In genomic region chrX:153649178-153649914, GRCh38 we compare ENCODE assay signal across 10 cellular contexts. TPM values are rescaled to one million over a fixed set of nuclear protein-coding genes. Genes with fewer than 3 reads are reported as not detected.
A peak's percentile ranks its signal among the peaks of the same experiment; 100 is the strongest.
DNase-seq lines count a peak whose midpoint lies in the region; ATAC-seq and TF ChIP-seq lines count a peak whose summit lies in the region.
"Had no signal": no experiment of that assay in that cellular context is flagged by ENCODE, and none has a peak within 500 bp of the region (broad histone marks: within the 10 kb centered on the region; RNA-seq: fewer than 3 reads in every experiment).

No MANE protein-coding gene starts in this region.

- no peak overlapping the region for H3K9ac ChIP-seq in endodermal cell (ENCODE audit: extremely low read depth, low read length, poor library complexity, severe bottlenecking)

- no peak overlapping the region for H3K27ac ChIP-seq in endodermal cell (ENCODE audit: low read depth, low read length)
- H3K27ac ChIP-seq: thoracic aorta had no signal

- no peaks in the 10 kb centered on the region for H3K4me1 Mint-ChIP-seq in endodermal cell

- no peaks in the 10 kb centered on the region for H3K36me3 ChIP-seq in endodermal cell (ENCODE audit: control insufficient read depth, insufficient read depth, low read length)
- H3K36me3 ChIP-seq: thoracic aorta had no signal

- H3K27me3 ChIP-seq in endodermal cell (ENCODE audit: control insufficient read depth, insufficient read depth, low read length, poor library complexity, severe bottlenecking), result peaks cover 50% of the 10 kb centered on the region

- H3K4me3 Mint-ChIP-seq in endodermal cell, result no peak overlapping the region
- H3K4me3 Mint-ChIP-seq: T-helper 1 cell treated with Interleukin-12 subunit alpha and Interleukin-12 subunit beta and Interleukin-4 antibody, amounts not matched to agents 30 μg/mL and 1 μg/mL, for 36 hours had no signal

- no peak for ATAC-seq in GM21723 (IDR thresholded peaks at IDR 0.05; ENCODE audit: unreplicated experiment)

- no peaks in the 10 kb centered on the region for H3K4me1 ChIP-seq in endodermal cell (ENCODE audit: control insufficient read depth, insufficient read depth, low read length)

- TF ChIP-seq CTCF in endodermal cell (conservative IDR thresholded peaks at IDR 0.05), result peak; percentile 74

- no peak overlapping the region for H3K4me3 ChIP-seq in endodermal cell (ENCODE audit: low read length)
- H3K4me3 ChIP-seq: thoracic aorta had no signal

- H3K27me3 Mint-ChIP-seq in endodermal cell (ENCODE audit: insufficient read depth), result peaks cover 44% of the 10 kb centered on the region

- H3K9me3 ChIP-seq in endodermal cell (ENCODE audit: control insufficient read depth, low read length), result no peaks in the 10 kb centered on the region
- H3K9me3 ChIP-seq: thoracic aorta had no signal

- H3K36me3 Mint-ChIP-seq in endodermal cell (ENCODE audit: low read depth), result no peaks in the 10 kb centered on the region

- WGBS in endodermal cell (ENCODE audit: insufficient coverage in 1 of 2, insufficient read length in 1 of 2), 2 experiments, result 0 to 77% methylated on average over 2 to 24 of the region's 26 CpGs

- H3K9me3 Mint-ChIP-seq in endodermal cell, result peaks cover 63% of the 10 kb centered on the region
- H3K9me3 Mint-ChIP-seq: T-helper 1 cell treated with Interleukin-12 subunit alpha and Interleukin-12 subunit beta and Interleukin-4 antibody, amounts not matched to agents 30 μg/mL and 1 μg/mL, for 36 hours had no signal

- no peak overlapping the region for H3K27ac Mint-ChIP-seq in endodermal cell
- H3K27ac Mint-ChIP-seq: T-helper 1 cell treated with Interleukin-12 subunit alpha and Interleukin-12 subunit beta and Interleukin-4 antibody, amounts not matched to agents 30 μg/mL and 1 μg/mL, for 36 hours had no signal

- intact Hi-C loops in posterior cingulate gyrus (cut with DNase I), result no loop called here

- DNase-seq in NCI-H1105 treated with DMSO at 0.1 percent for 48 hours (lab: John Stamatoyannopoulos, UW), result peak; percentile 37
- DNase-seq in NCI-H1105 (lab: John Stamatoyannopoulos, UW), result no peak
- DNase-seq in M059J (ENCODE audit: low read depth), result peak; percentile 47
- peak; percentile 54 for DNase-seq in SW480 (ENCODE audit: low spot score)
- peak; percentile 86 for DNase-seq in endodermal cell
- DNase-seq in posterior cingulate gyrus, result peak in 6 of 10 donors; percentile 7 to 75 (median 39)
- DNase-seq in NCI-H128 (lab: John Stamatoyannopoulos, UW; ENCODE audit: unreplicated experiment), result no peak

RNA-seq across cellular contexts. Expression of gene DUSP9, which starts 2.3 kb away (rescaled TPM):
- 0.27 and 1.1 TPM in 2 replicates for total RNA-seq in M059J (2014; rRNA removed; shearing (Covaris generic))
- under 1 TPM; 0.18 to 0.31 TPM for total RNA-seq in endodermal cell
- 1.5 TPM for polyA plus RNA-seq in endodermal cell (2013, experiment 1 of 2)
- polyA plus RNA-seq in endodermal cell (2013, experiment 2 of 2), result 1.3 TPM
- total RNA-seq: thoracic aorta had no signal

RNA-seq across cellular contexts. Expression of gene PNCK, which starts 24.3 kb away (rescaled TPM):
- not detected in 2 replicates for total RNA-seq in M059J (2014; rRNA removed; shearing (Covaris generic))
- total RNA-seq in endodermal cell, result 10 to 100 TPM in 1 of 2 donors, 1 to 10 TPM in 1; 2.8 to 12.9 TPM
- 11.1 TPM for polyA plus RNA-seq in endodermal cell (2013, experiment 1 of 2)
- polyA plus RNA-seq in endodermal cell (2013, experiment 2 of 2), result 9.0 TPM

RNA-seq across cellular contexts. Expression of gene SLC6A8, which starts 38.4 kb away (rescaled TPM):
- total RNA-seq in M059J (2014; rRNA removed; shearing (Covaris generic)), result 13.6 and 24.5 TPM in 2 replicates
- 100 to 1,000 TPM in 1 of 2 donors, 10 to 100 TPM in 1; 57.6 to 121 TPM for total RNA-seq in endodermal cell
- 144 TPM for polyA plus RNA-seq in endodermal cell (2013, experiment 1 of 2)
- polyA plus RNA-seq in endodermal cell (2013, experiment 2 of 2), result 117 TPM

RNA-seq across cellular contexts. Expression of gene CCNQ, which starts 50.4 kb away (rescaled TPM):
- 45.8 and 52.7 TPM in 2 replicates for total RNA-seq in M059J (2014; rRNA removed; shearing (Covaris generic))
- 10 to 100 TPM; 17.1 to 20.8 TPM for total RNA-seq in endodermal cell
- 20.0 TPM for polyA plus RNA-seq in endodermal cell (2013, experiment 1 of 2)
- 18.4 TPM for polyA plus RNA-seq in endodermal cell (2013, experiment 2 of 2)

Comparison
In these comparisons a context has a peak if more than half of its experiments do, and no peak if none do; other contexts are left out.
1. DNase-seq: peak in NCI-H1105 treated with DMSO at 0.1 percent for 48 hours (single experiment), M059J (single experiment), SW480 (single experiment), endodermal cell (single experiment) and posterior cingulate gyrus (6 of 10); none in NCI-H1105 (single experiment) and NCI-H128 (single experiment).